1 cellular context compared by ENCODE assay signal in the genomic region with DNA sequence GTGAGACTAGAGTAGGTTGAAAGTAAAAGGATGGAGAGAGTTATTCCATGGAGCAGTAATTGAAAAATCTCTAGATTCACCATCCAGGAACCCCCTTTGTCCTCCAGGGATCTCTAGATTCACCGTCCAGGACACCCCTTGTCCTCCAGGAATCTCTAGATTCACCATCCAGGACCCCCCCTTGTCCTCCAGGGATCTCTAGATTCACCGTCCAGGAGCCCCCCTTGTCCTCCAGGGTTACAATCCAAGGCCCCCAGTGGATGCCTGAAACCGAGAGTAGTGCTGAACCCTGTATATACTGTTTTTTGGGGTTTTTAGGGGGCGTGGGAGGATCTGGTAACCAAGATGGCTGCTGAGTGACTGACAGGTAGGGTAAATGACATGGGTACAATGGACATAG.
TF ChIP-seq lines count a peak whose summit lies in the region.

No MANE protein-coding gene starts in this region.

TF ChIP-seq in WTC11, 78 proteins besides CTCF, POLR2A, EP300 and RAD21 (continued from another document):
- TF ChIP-seq, protein P1, sequence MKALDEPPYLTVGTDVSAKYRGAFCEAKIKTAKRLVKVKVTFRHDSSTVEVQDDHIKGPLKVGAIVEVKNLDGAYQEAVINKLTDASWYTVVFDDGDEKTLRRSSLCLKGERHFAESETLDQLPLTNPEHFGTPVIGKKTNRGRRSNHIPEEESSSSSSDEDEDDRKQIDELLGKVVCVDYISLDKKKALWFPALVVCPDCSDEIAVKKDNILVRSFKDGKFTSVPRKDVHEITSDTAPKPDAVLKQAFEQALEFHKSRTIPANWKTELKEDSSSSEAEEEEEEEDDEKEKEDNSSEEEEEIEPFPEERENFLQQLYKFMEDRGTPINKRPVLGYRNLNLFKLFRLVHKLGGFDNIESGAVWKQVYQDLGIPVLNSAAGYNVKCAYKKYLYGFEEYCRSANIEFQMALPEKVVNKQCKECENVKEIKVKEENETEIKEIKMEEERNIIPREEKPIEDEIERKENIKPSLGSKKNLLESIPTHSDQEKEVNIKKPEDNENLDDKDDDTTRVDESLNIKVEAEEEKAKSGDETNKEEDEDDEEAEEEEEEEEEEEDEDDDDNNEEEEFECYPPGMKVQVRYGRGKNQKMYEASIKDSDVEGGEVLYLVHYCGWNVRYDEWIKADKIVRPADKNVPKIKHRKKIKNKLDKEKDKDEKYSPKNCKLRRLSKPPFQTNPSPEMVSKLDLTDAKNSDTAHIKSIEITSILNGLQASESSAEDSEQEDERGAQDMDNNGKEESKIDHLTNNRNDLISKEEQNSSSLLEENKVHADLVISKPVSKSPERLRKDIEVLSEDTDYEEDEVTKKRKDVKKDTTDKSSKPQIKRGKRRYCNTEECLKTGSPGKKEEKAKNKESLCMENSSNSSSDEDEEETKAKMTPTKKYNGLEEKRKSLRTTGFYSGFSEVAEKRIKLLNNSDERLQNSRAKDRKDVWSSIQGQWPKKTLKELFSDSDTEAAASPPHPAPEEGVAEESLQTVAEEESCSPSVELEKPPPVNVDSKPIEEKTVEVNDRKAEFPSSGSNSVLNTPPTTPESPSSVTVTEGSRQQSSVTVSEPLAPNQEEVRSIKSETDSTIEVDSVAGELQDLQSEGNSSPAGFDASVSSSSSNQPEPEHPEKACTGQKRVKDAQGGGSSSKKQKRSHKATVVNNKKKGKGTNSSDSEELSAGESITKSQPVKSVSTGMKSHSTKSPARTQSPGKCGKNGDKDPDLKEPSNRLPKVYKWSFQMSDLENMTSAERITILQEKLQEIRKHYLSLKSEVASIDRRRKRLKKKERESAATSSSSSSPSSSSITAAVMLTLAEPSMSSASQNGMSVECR (CRISPR knock-in tag; IDR thresholded peaks at IDR 0.05; ENCODE audit: borderline replicate concordance): no peak
TF ChIP-seq in WTC11: peak in this region for 0.
